In genomic region chr6:132816665-132817064, GRCh38 we compare ENCODE assay signal across 11 cellular contexts. TPM values are rescaled to one million over a fixed set of nuclear protein-coding genes. Genes with fewer than 3 reads are reported as not detected.
DNase-seq lines count a peak whose midpoint lies in the region; ATAC-seq and TF ChIP-seq lines count a peak whose summit lies in the region.
"Had no signal": no experiment of that assay in that cellular context is flagged by ENCODE, and none has a peak within 500 bp of the region (broad histone marks: within the 10 kb centered on the region; RNA-seq: fewer than 3 reads in every experiment).

No MANE protein-coding gene starts in this region.

- DNase-seq in SK-N-SH (no peak), progenitor cell of endocrine pancreas (ENCODE audit: low spot score, unreplicated experiment) (no peak), NCI-H2029 (lab: John Stamatoyannopoulos, UW) (no peak), ureter (ENCODE audit: low spot score) (no peak)
- DNase-seq in effector memory CD8-positive, alpha-beta T cell = no peak
- DNase-seq: anterior cingulate cortex; RPMI8226; stimulated activated CD4-positive, alpha-beta T cell treated with anti-CD3 and anti-CD28 coated beads, Interleukin-4, amount 100 ng/mL, for 24 hours had no signal

- H3K9me2 ChIP-seq in SK-N-SH (no peaks in the 10 kb centered on the region), OCI-LY1 (ENCODE audit: low read depth, low read length) (no peaks in the 10 kb centered on the region)

- no peaks in the 10 kb centered on the region for H3K9me3 Mint-ChIP-seq in effector memory CD8-positive, alpha-beta T cell
- no peaks in the 10 kb centered on the region for H3K9me3 Mint-ChIP-seq in progenitor cell of endocrine pancreas (ENCODE audit: low read depth)

- peak overlapping the region; percentile 94 to 96 for H3K4me3 Mint-ChIP-seq in effector memory CD8-positive, alpha-beta T cell
- peak overlapping the region; percentile 99 for H3K4me3 Mint-ChIP-seq in progenitor cell of endocrine pancreas (ENCODE audit: low read depth)

- no peak for TF ChIP-seq CTCF in SK-N-SH (IDR thresholded peaks at IDR 0.05)
- peak; percentile 14; the same call in 1 of the 2 replicates for TF ChIP-seq CTCF in OCI-LY1 (IDR thresholded peaks at IDR 0.05; ENCODE audit: low read length)
- TF ChIP-seq CTCF in progenitor cell of endocrine pancreas (IDR thresholded peaks at IDR 0.05; ENCODE audit: unreplicated experiment) = no peak

- no peaks in the 10 kb centered on the region for H3K9me3 ChIP-seq in SK-N-SH
- H3K9me3 ChIP-seq in OCI-LY1 (ENCODE audit: low read length) = no peaks in the 10 kb centered on the region

- no peak for ATAC-seq in SK-N-SH treated with all-trans-retinoic acid at 6 μM for 48 hours
- ATAC-seq in effector memory CD8-positive, alpha-beta T cell (replicated peaks) = no peak
- ATAC-seq in HG02678 (IDR thresholded peaks at IDR 0.05; ENCODE audit: unreplicated experiment) = no peak

- H3K36me3 Mint-ChIP-seq in effector memory CD8-positive, alpha-beta T cell (ENCODE audit: insufficient read depth) = peaks cover 98% of the 10 kb centered on the region
- H3K36me3 Mint-ChIP-seq in progenitor cell of endocrine pancreas (ENCODE audit: insufficient read depth) = peaks cover 37% of the 10 kb centered on the region

- peaks cover 51% of the 10 kb centered on the region for H4K20me1 ChIP-seq in SK-N-SH (ENCODE audit: insufficient read depth)
- H4K20me1 ChIP-seq in OCI-LY1 (ENCODE audit: insufficient read depth, low read length) = peaks cover 3% of the 10 kb centered on the region; the same call in 1 of the 2 replicates

- H3K36me3 ChIP-seq in SK-N-SH (replicated peaks in 1 of 2; ENCODE audit: control insufficient read depth in 1 of 2, insufficient read depth in 2 of 2, low read length in 1 of 2) = peaks cover 35 to 39% of the 10 kb centered on the region in 2 experiments
- H3K36me3 ChIP-seq in OCI-LY1 (ENCODE audit: insufficient read depth, low read length) = peaks cover 54% of the 10 kb centered on the region

- CTCF ChIA-PET in SK-N-SH (lab: Yijun Ruan, JAX) = interaction anchor here (1.2 to 3.5 kb wide), 3 partner anchors 9 to 368 kb away, joined by 3 to 18 read pairs (median 5); no protein-coding TSS in a partner anchor

- POLR2A ChIA-PET in SK-N-SH (lab: Yijun Ruan, JAX) = no interaction called here

- WGBS in SK-N-SH (ENCODE audit: low lambda C conversion rate) = 67% methylated on average over 4 of the region's 4 CpGs

- no peak for TF ChIP-seq RAD21 in SK-N-SH (IDR thresholded peaks at IDR 0.05; ENCODE audit: low read length)

- H3K27ac ChIP-seq in SK-N-SH (ENCODE audit: low read depth in 2 of 2, low read length in 1 of 2) = no peak overlapping the region
- H3K27ac ChIP-seq in OCI-LY1 (ENCODE audit: low read depth, low read length, poor library complexity, severe bottlenecking) = peak overlapping the region; percentile 33

- H3K4me2 ChIP-seq in SK-N-SH (peak overlapping the region; percentile 88; the same call in 1 of the 2 replicates), OCI-LY1 (ENCODE audit: low read length) (peak overlapping the region; percentile 95)

- H3K79me2 ChIP-seq in SK-N-SH (ENCODE audit: insufficient read depth) (peaks cover 33% of the 10 kb centered on the region), OCI-LY1 (ENCODE audit: insufficient read depth, low read length) (peaks cover 21% of the 10 kb centered on the region)

- H3K27me3 ChIP-seq in SK-N-SH (ENCODE audit: insufficient read depth) (no peaks in the 10 kb centered on the region; the same call in 1 of the 2 replicates), OCI-LY1 (ENCODE audit: insufficient read depth, low read length) (no peaks in the 10 kb centered on the region)

- H3K4me1 Mint-ChIP-seq in effector memory CD8-positive, alpha-beta T cell (ENCODE audit: low read depth in 2 of 2) = peaks cover 57 to 65% of the 10 kb centered on the region in 2 donors
- H3K4me1 Mint-ChIP-seq in progenitor cell of endocrine pancreas (ENCODE audit: low read depth) = peaks cover 31% of the 10 kb centered on the region

- H3K9ac ChIP-seq in SK-N-SH = no peak overlapping the region
- H3K9ac ChIP-seq in OCI-LY1 (ENCODE audit: low read length) = peak overlapping the region; percentile 97; the same call in 1 of the 2 replicates

- TF ChIP-seq EP300 in SK-N-SH (IDR thresholded peaks at IDR 0.05; ENCODE audit: borderline replicate concordance in 1 of 2, low read depth in 1 of 2, low read length in 1 of 2) = no peak

- H3K4me1 ChIP-seq in SK-N-SH (ENCODE audit: control insufficient read depth in 1 of 2, insufficient read depth in 2 of 2, low read depth in 1 of 2, low read length in 1 of 2) (peaks cover 13 to 21% of the 10 kb centered on the region in 2 experiments; a peak in 3 of 4 replicates), OCI-LY1 (ENCODE audit: insufficient read depth, low read length, severe bottlenecking) (peaks cover 41% of the 10 kb centered on the region)

- H3F3A ChIP-seq in SK-N-SH (replicated peaks; ENCODE audit: insufficient read depth) (peaks cover 65% of the 10 kb centered on the region), OCI-LY1 (ENCODE audit: insufficient read depth, low read length) (peaks cover 31% of the 10 kb centered on the region; the same call in 1 of the 2 replicates)

- H3K27ac Mint-ChIP-seq in effector memory CD8-positive, alpha-beta T cell = peak overlapping the region; percentile 98
- H3K27ac Mint-ChIP-seq in progenitor cell of endocrine pancreas = no peak overlapping the region

- H3K4me3 ChIP-seq in SK-N-SH (ENCODE audit: low read depth in 2 of 2, low read length in 1 of 2) = peak overlapping the region; percentile 83 to 93; a peak in 2 of 4 replicates
- H3K4me3 ChIP-seq in OCI-LY1 (ENCODE audit: low read depth, low read length, poor library complexity, severe bottlenecking) = peak overlapping the region; percentile 97

- H3K27me3 Mint-ChIP-seq in effector memory CD8-positive, alpha-beta T cell = no peaks in the 10 kb centered on the region
- no peaks in the 10 kb centered on the region for H3K27me3 Mint-ChIP-seq in progenitor cell of endocrine pancreas

- H2AFZ ChIP-seq in SK-N-SH (ENCODE audit: low read depth) (no peak overlapping the region), OCI-LY1 (ENCODE audit: low read length) (no peak overlapping the region)

TF ChIP-seq in SK-N-SH, 30 proteins besides CTCF, POLR2A, EP300 and RAD21:
- no peak for TF ChIP-seq GABPA (IDR thresholded peaks at IDR 0.05; ENCODE audit: low read depth)
- TF ChIP-seq RFX5 (IDR thresholded peaks at IDR 0.05; ENCODE audit: low read length) = no peak
- no peak for TF ChIP-seq FOSL2 (IDR thresholded peaks at IDR 0.05; ENCODE audit: borderline replicate concordance, low read depth)
- no peak for TF ChIP-seq MEF2A (IDR thresholded peaks at IDR 0.05; ENCODE audit: borderline replicate concordance, low read depth)
- no peak for TF ChIP-seq USF1 (IDR thresholded peaks at IDR 0.05; ENCODE audit: borderline replicate concordance, low read depth)
TF ChIP-seq in SK-N-SH: peak in this region for 0.

TF ChIP-seq in SK-N-SH treated with all-trans-retinoic acid at 6 μM for 48 hours, 23 proteins besides CTCF, POLR2A, EP300 and RAD21 (continues in another document):
- TF ChIP-seq OSR1 (CRISPR knock-in tag; IDR thresholded peaks at IDR 0.05) = no peak
- TF ChIP-seq ESRRG (CRISPR knock-in tag; IDR thresholded peaks at IDR 0.05) = no peak
- no peak for TF ChIP-seq PATZ1 (CRISPR knock-in tag; IDR thresholded peaks at IDR 0.05; ENCODE audit: borderline replicate concordance)
- no peak for TF ChIP-seq TCF4 (CRISPR knock-in tag; IDR thresholded peaks at IDR 0.05; ENCODE audit: borderline replicate concordance)
- no peak for TF ChIP-seq CREB5 (CRISPR knock-in tag; IDR thresholded peaks at IDR 0.05; ENCODE audit: low read depth)
- TF ChIP-seq SNAI2 (CRISPR knock-in tag; IDR thresholded peaks at IDR 0.05) = no peak

RNA-seq across cellular contexts. Expression of gene RPS12, which starts 2.3 kb away (rescaled TPM):
- 5,258 and 5,462 TPM in 2 replicates for polyA plus RNA-seq in SK-N-SH (2012; rRNA removed)
- polyA plus RNA-seq in SK-N-SH (2012; cell fraction: cytosol; rRNA removed) = 5,646 and 5,854 TPM in 2 replicates
- polyA plus RNA-seq in SK-N-SH (2012; cell fraction: nucleus; rRNA removed) = 941 and 1,201 TPM in 2 replicates
- total RNA-seq in progenitor cell of endocrine pancreas (986 and 1,038 TPM in 2 replicates), ureter (1,065 TPM)

RNA-seq across cellular contexts. Expression of gene SLC18B1, which starts 18.2 kb away (rescaled TPM):
- polyA plus RNA-seq in SK-N-SH (2012; rRNA removed) = 1.2 and 1.5 TPM in 2 replicates
- polyA plus RNA-seq in SK-N-SH (2012; cell fraction: cytosol; rRNA removed) = 1.3 and 2.0 TPM in 2 replicates
- polyA plus RNA-seq in SK-N-SH (2012; cell fraction: nucleus; rRNA removed) = 0.65 and 2.1 TPM in 2 replicates
- total RNA-seq in progenitor cell of endocrine pancreas (19.1 and 19.5 TPM in 2 replicates), ureter (12.8 TPM)

RNA-seq across cellular contexts. Expression of gene VNN2, which starts 59.0 kb away (rescaled TPM):
- not detected in 2 replicates for polyA plus RNA-seq in SK-N-SH (2012; rRNA removed)
- polyA plus RNA-seq in SK-N-SH (2012; cell fraction: cytosol; rRNA removed) = not detected in 2 replicates
- not detected in 2 replicates for polyA plus RNA-seq in SK-N-SH (2012; cell fraction: nucleus; rRNA removed)
- total RNA-seq in progenitor cell of endocrine pancreas (not detected in 2 replicates), ureter (2.2 TPM)
